8 cellular contexts compared by ENCODE assay signal in genomic region chr4:148044889-148045352, GRCh38.
DNase-seq lines count a peak whose midpoint lies in the region; ATAC-seq, FAIRE-seq and TF ChIP-seq lines count a peak whose summit lies in the region.
"Had no signal": no experiment of that assay in that cellular context is flagged by ENCODE, and none has a peak within 500 bp of the region (broad histone marks: within the 10 kb centered on the region; RNA-seq: fewer than 3 reads in every experiment).

No MANE protein-coding gene starts in this region.

- H3K4me3 Mint-ChIP-seq in activated naive CD8-positive, alpha-beta T cell, result no peak overlapping the region
- H3K4me3 Mint-ChIP-seq in progenitor cell of endocrine pancreas (ENCODE audit: low read depth), result no peak overlapping the region

- TF ChIP-seq CTCF in progenitor cell of endocrine pancreas (IDR thresholded peaks at IDR 0.05; ENCODE audit: unreplicated experiment), result peak; percentile 19

- no peaks in the 10 kb centered on the region for H3K9me3 Mint-ChIP-seq in activated naive CD8-positive, alpha-beta T cell (ENCODE audit: low read depth)
- H3K9me3 Mint-ChIP-seq in progenitor cell of endocrine pancreas (ENCODE audit: low read depth), result no peaks in the 10 kb centered on the region

- DNase-seq in GM19239 (ENCODE audit: insufficient read length, low spot score), result peak; percentile 37
- DNase-seq in progenitor cell of endocrine pancreas (ENCODE audit: low spot score, unreplicated experiment), result no peak
- no peak for DNase-seq in NOMO-1 treated with DMSO at 0.1 percent for 48 hours (lab: John Stamatoyannopoulos, UW; ENCODE audit: unreplicated experiment)
- no peak for DNase-seq in NCI-H748 (lab: John Stamatoyannopoulos, UW; ENCODE audit: unreplicated experiment)
- no peak for DNase-seq in DMS79 treated with DMSO at 0.1 percent for 48 hours (lab: John Stamatoyannopoulos, UW)

- ATAC-seq in HG02981 (IDR thresholded peaks at IDR 0.05; ENCODE audit: unreplicated experiment), result peak; percentile 94

- H3K4me1 Mint-ChIP-seq in activated naive CD8-positive, alpha-beta T cell (ENCODE audit: low read depth), result peaks cover 33% of the 10 kb centered on the region
- no peaks in the 10 kb centered on the region for H3K4me1 Mint-ChIP-seq in progenitor cell of endocrine pancreas (ENCODE audit: low read depth)

- H3K27ac Mint-ChIP-seq in activated naive CD8-positive, alpha-beta T cell, result peak overlapping the region; percentile 38
- H3K27ac Mint-ChIP-seq in progenitor cell of endocrine pancreas, result no peak overlapping the region

- peak; percentile 92 for FAIRE-seq in GM19239 (lab: Jason Lieb, UNC)
- FAIRE-seq: islet of Langerhans had no signal

- no peaks in the 10 kb centered on the region for H3K27me3 Mint-ChIP-seq in activated naive CD8-positive, alpha-beta T cell
- H3K27me3 Mint-ChIP-seq in progenitor cell of endocrine pancreas, result no peaks in the 10 kb centered on the region

- H3K36me3 Mint-ChIP-seq in activated naive CD8-positive, alpha-beta T cell, result peaks cover 6% of the 10 kb centered on the region
- no peaks in the 10 kb centered on the region for H3K36me3 Mint-ChIP-seq in progenitor cell of endocrine pancreas (ENCODE audit: insufficient read depth)
